Comparison of ENCODE assay signal across 13 cellular contexts in genomic region chr14:60653709-60654161, GRCh38. TPM values are rescaled to one million over a fixed set of nuclear protein-coding genes. Genes with fewer than 3 reads are reported as not detected.
DNase-seq lines count a peak whose midpoint lies in the region; ATAC-seq and TF ChIP-seq lines count a peak whose summit lies in the region.
"Had no signal": no experiment of that assay in that cellular context is flagged by ENCODE, and none has a peak within 500 bp of the region (broad histone marks: within the 10 kb centered on the region; RNA-seq: fewer than 3 reads in every experiment).

No MANE protein-coding gene starts in this region.

- CTCF ChIA-PET in mammary epithelial cell (lab: Charles Lee; ENCODE audit: low non-redundant PET) = no interaction called here
- CTCF ChIA-PET in MCF 10A (lab: Yijun Ruan, JAX) = no interaction called here

- H3K4me3 Mint-ChIP-seq in MCF 10A (ENCODE audit: unreplicated experiment) = no peak overlapping the region
- peak overlapping the region; percentile 42 for H3K4me3 Mint-ChIP-seq in activated T-helper 17 cell treated with anti-CD3 and anti-CD28 coated beads, Interleukin-2, amount 50 U/mL, for 72 hours

- no peaks in the 10 kb centered on the region for H3K36me3 Mint-ChIP-seq in MCF 10A (ENCODE audit: insufficient read depth, unreplicated experiment)
- H3K36me3 Mint-ChIP-seq in activated T-helper 17 cell treated with anti-CD3 and anti-CD28 coated beads, Interleukin-2, amount 50 U/mL, for 72 hours (ENCODE audit: low read depth) = peaks cover 12% of the 10 kb centered on the region

- dilution Hi-C loops in mammary epithelial cell (cut with HindIII; ENCODE audit: low sequenced_read_pairs) = no loop called here

- DNase-seq in mammary epithelial cell (no peak), MCF 10A (ENCODE audit: unreplicated experiment) (no peak), SIG-M5 treated with dmso at 0.1 percent for 504 hours (lab: John Stamatoyannopoulos, UW; ENCODE audit: unreplicated experiment) (no peak)
- DNase-seq: activated CD4-positive, alpha-beta T cell treated with anti-CD3 and anti-CD28 coated beads, Interleukin-2, amount 50 U/mL, for 48 hours; cortex of kidney; MV-4-11; stimulated activated CD4-positive, alpha-beta T cell treated with anti-CD3 and anti-CD28 coated beads, Interleukin-4, amount 100 ng/mL, for 4 hours; stimulated activated naive CD4-positive, alpha-beta T cell treated with Interleukin-2 at 50 U/mL for 16 hours had no signal

- no peak overlapping the region for H3K27ac Mint-ChIP-seq in MCF 10A (ENCODE audit: low read depth, unreplicated experiment)
- H3K27ac Mint-ChIP-seq in activated T-helper 17 cell treated with anti-CD3 and anti-CD28 coated beads, Interleukin-2, amount 50 U/mL, for 72 hours = no peak overlapping the region

- no peak for ATAC-seq in activated T-helper 17 cell treated with anti-CD3 and anti-CD28 coated beads, Interleukin-2, amount 50 U/mL, for 72 hours (replicated peaks)
- no peak for ATAC-seq in HG03442 (IDR thresholded peaks at IDR 0.05; ENCODE audit: unreplicated experiment)
- ATAC-seq in HG02938 (IDR thresholded peaks at IDR 0.05; ENCODE audit: unreplicated experiment) = no peak

- H3K4me1 Mint-ChIP-seq in MCF 10A (ENCODE audit: insufficient read depth, unreplicated experiment) = no peaks in the 10 kb centered on the region
- H3K4me1 Mint-ChIP-seq in activated T-helper 17 cell treated with anti-CD3 and anti-CD28 coated beads, Interleukin-2, amount 50 U/mL, for 72 hours = peaks cover 22% of the 10 kb centered on the region

- no peak overlapping the region for H3K4me3 ChIP-seq in mammary epithelial cell (replicated peaks in 1 of 3; ENCODE audit: insufficient read depth in 1 of 3, low read depth in 2 of 3, low read length in 3 of 3)
- peak overlapping the region; percentile 52; the same call in 1 of the 2 replicates for H3K4me3 ChIP-seq in iPS-20b (ENCODE audit: low read length)
- no peak overlapping the region for H3K4me3 ChIP-seq in thymus (ENCODE audit: low read length)

- in situ Hi-C loops in mammary epithelial cell (cut with MboI; ENCODE audit: low sequenced_read_pairs in 2 of 2) = no loop called here

- intact Hi-C loops in mammary epithelial cell (cut with micrococcal nuclease) = loop anchor here (10.0 kb wide), 1 partner anchor 541 kb away; no protein-coding TSS in a partner anchor
- intact Hi-C loops in MCF 10A (cut with micrococcal nuclease) = loop anchor here (10.0 kb wide), 1 partner anchor 541 kb away; no protein-coding TSS in a partner anchor

- no peaks in the 10 kb centered on the region for H3K79me2 ChIP-seq in mammary epithelial cell (ENCODE audit: insufficient read depth, low read length)

- H4K20me1 ChIP-seq in mammary epithelial cell (ENCODE audit: insufficient read depth, low read length) = no peaks in the 10 kb centered on the region

- H3K9me3 Mint-ChIP-seq in MCF 10A (ENCODE audit: unreplicated experiment) = no peaks in the 10 kb centered on the region
- no peaks in the 10 kb centered on the region for H3K9me3 Mint-ChIP-seq in activated T-helper 17 cell treated with anti-CD3 and anti-CD28 coated beads, Interleukin-2, amount 50 U/mL, for 72 hours

- TF ChIP-seq CTCF in mammary epithelial cell (conservative IDR thresholded peaks at IDR 0.05 in 1 of 2, IDR thresholded peaks at IDR 0.05 in 1 of 2; ENCODE audit: extremely low read depth in 1 of 2, insufficient read depth in 1 of 2, low read depth in 1 of 2, low read length in 2 of 2) (no peak), MCF 10A (IDR thresholded peaks at IDR 0.05; ENCODE audit: unreplicated experiment) (no peak)

- POLR2A ChIA-PET in MCF 10A (lab: Yijun Ruan, JAX) = interaction anchor here (0.6 to 0.7 kb wide), 2 partner anchors 327 to 908 kb away, joined by 3 read pairs; partner anchors contain the start of genes SLC38A6 and TRMT5

- H2AFZ ChIP-seq in mammary epithelial cell (ENCODE audit: low read depth, low read length) = peak overlapping the region; percentile 67

- peaks cover 26% of the 10 kb centered on the region for H3K27me3 ChIP-seq in mammary epithelial cell (ENCODE audit: insufficient read depth, low read length)
- H3K27me3 ChIP-seq in iPS-20b (ENCODE audit: insufficient read depth, low read length) = peaks cover 100% of the 10 kb centered on the region
- H3K27me3 ChIP-seq in thymus (ENCODE audit: control insufficient read depth, insufficient read depth) = peaks cover 95% of the 10 kb centered on the region

- H3K9ac ChIP-seq in mammary epithelial cell (ENCODE audit: insufficient read depth, low read length) (no peak overlapping the region), iPS-20b (ENCODE audit: low read depth, low read length) (no peak overlapping the region)

- peaks cover 12% of the 10 kb centered on the region for H3K27me3 Mint-ChIP-seq in MCF 10A (ENCODE audit: insufficient read depth, unreplicated experiment)
- peaks cover 67% of the 10 kb centered on the region for H3K27me3 Mint-ChIP-seq in activated T-helper 17 cell treated with anti-CD3 and anti-CD28 coated beads, Interleukin-2, amount 50 U/mL, for 72 hours

- BruUV-seq in mammary epithelial cell (replicated peaks; lab: Mats Ljungman, UMichigan) (no TSS peak), MCF 10A (replicated peaks; lab: Mats Ljungman, UMichigan) (no TSS peak)

- WGBS in mammary epithelial cell (ENCODE audit: low coverage, missing lambda C conversion rate) = 22% methylated on average over 12 of the region's 14 CpGs
- WGBS in thymus = 11% methylated on average over 14 of the region's 14 CpGs

- H3K4me1 ChIP-seq in mammary epithelial cell (ENCODE audit: insufficient read depth, low read length) (peaks cover 33% of the 10 kb centered on the region), iPS-20b (ENCODE audit: insufficient read depth, low read length) (peaks cover 33% of the 10 kb centered on the region), thymus (ENCODE audit: control insufficient read depth, insufficient read depth, low read length) (no peaks in the 10 kb centered on the region)

- H3K27ac ChIP-seq in mammary epithelial cell (ENCODE audit: insufficient read depth, low read depth, low read length) (no peak overlapping the region), iPS-20b (ENCODE audit: low read length) (no peak overlapping the region), thymus (ENCODE audit: low read depth) (peak overlapping the region; percentile 70)

- no peaks in the 10 kb centered on the region for H3K36me3 ChIP-seq in mammary epithelial cell (ENCODE audit: insufficient read depth, low read length)
- H3K36me3 ChIP-seq in iPS-20b (ENCODE audit: insufficient read depth, low read depth, low read length) = no peaks in the 10 kb centered on the region
- H3K36me3 ChIP-seq in thymus (ENCODE audit: control insufficient read depth, insufficient read depth) = no peaks in the 10 kb centered on the region

- peak overlapping the region; percentile 63 for H3K4me2 ChIP-seq in mammary epithelial cell (ENCODE audit: insufficient read depth, low read depth, low read length)

- H3K9me3 ChIP-seq in mammary epithelial cell (replicated peaks; ENCODE audit: insufficient read depth, low read length) = no peaks in the 10 kb centered on the region
- no peaks in the 10 kb centered on the region for H3K9me3 ChIP-seq in iPS-20b (ENCODE audit: insufficient read depth, low read depth, low read length)
- H3K9me3 ChIP-seq in thymus (ENCODE audit: control insufficient read depth) = no peaks in the 10 kb centered on the region

RNA-seq across cellular contexts. Expression of gene SIX1, which starts 4.5 kb away (rescaled TPM):
- total RNA-seq in mammary epithelial cell = 1 to 10 TPM in 1 of 2 donors, under 1 TPM in 1; 0.17 to 2.1 TPM
- polyA plus RNA-seq in mammary epithelial cell = 0.36 TPM
- polyA minus RNA-seq in mammary epithelial cell = not detected
- total RNA-seq in MCF 10A (2022) = 0.29 and 0.33 TPM in 2 replicates
- not detected for total RNA-seq in activated T-helper 17 cell treated with anti-CD3 and anti-CD28 coated beads, Interleukin-2, amount 50 U/mL, for 72 hours
- polyA plus RNA-seq in thymus = 21.4 TPM
